11 cellular contexts compared by ENCODE assay signal in genomic region chr11:102546923-102547471, GRCh38. TPM values are rescaled to one million over a fixed set of nuclear protein-coding genes. Genes with fewer than 3 reads are reported as not detected.
DNase-seq lines count a peak whose midpoint lies in the region; ATAC-seq, FAIRE-seq and TF ChIP-seq lines count a peak whose summit lies in the region.
"Had no signal": no experiment of that assay in that cellular context is flagged by ENCODE, and none has a peak within 500 bp of the region (broad histone marks: within the 10 kb centered on the region; RNA-seq: fewer than 3 reads in every experiment).

No MANE protein-coding gene starts in this region.

- no peak overlapping the region for H3K9ac ChIP-seq in MM.1S (ENCODE audit: low read length)

- H3K9me3 ChIP-seq in mucosa of descending colon (no peaks in the 10 kb centered on the region), MM.1S (replicated peaks; ENCODE audit: insufficient read depth, low read length) (no peaks in the 10 kb centered on the region), tibial nerve (no peaks in the 10 kb centered on the region)

- DNase-seq in HTR-8/SVneo (ENCODE audit: insufficient read length, low spot score) (no peak), mucosa of descending colon (no peak), NCI-H82 (lab: John Stamatoyannopoulos, UW) (no peak), MM.1S (no peak), tibial nerve (ENCODE audit: low spot score in 2 of 2) (no peak)
- DNase-seq in activated CD8-positive, alpha-beta memory T cell treated with anti-CD3 and anti-CD28 coated beads, Interleukin-2, amount 50 U/mL, for 4 hours: no peak
- DNase-seq: aorta, T-helper 1 cell had no signal

- intact Hi-C loops in mucosa of descending colon (cut with DNase I, micrococcal nuclease): no loop called here

- H3K4me1 ChIP-seq in mucosa of descending colon (ENCODE audit: low read depth): no peaks in the 10 kb centered on the region
- H3K4me1 ChIP-seq in MM.1S (ENCODE audit: low read length): no peaks in the 10 kb centered on the region
- peaks cover 0 to 4% (median 0%) of the 10 kb centered on the region in 4 donors for H3K4me1 ChIP-seq in tibial nerve

- TF ChIP-seq CTCF in mucosa of descending colon (IDR thresholded peaks at IDR 0.05) (no peak), MM.1S (IDR thresholded peaks at IDR 0.05; ENCODE audit: low read length) (no peak), tibial nerve (IDR thresholded peaks at IDR 0.05) (no peak)

- H3K27ac ChIP-seq in MM.1S (ENCODE audit: low read length) (no peak overlapping the region), tibial nerve (no peak overlapping the region)

- no peaks in the 10 kb centered on the region for H4K20me1 ChIP-seq in MM.1S (ENCODE audit: insufficient read depth, low read length)

- WGBS in tibial nerve, 2 donors: 76 to 78% methylated on average over 3 of the region's 3 CpGs

- no peak overlapping the region for H2AFZ ChIP-seq in MM.1S (ENCODE audit: low read length)

- TF ChIP-seq EP300 in tibial nerve (IDR thresholded peaks at IDR 0.05): no peak

- no peak overlapping the region for H3K4me3 ChIP-seq in mucosa of descending colon
- H3K4me3 ChIP-seq in MM.1S (ENCODE audit: low read length): no peak overlapping the region
- H3K4me3 ChIP-seq in tibial nerve: no peak overlapping the region

- H3F3A ChIP-seq in MM.1S (ENCODE audit: insufficient read depth, low read length): no peaks in the 10 kb centered on the region

- FAIRE-seq in HTR-8/SVneo (lab: Jason Lieb, UNC): peak; percentile 23
- FAIRE-seq: H54 had no signal

- no peak overlapping the region for H3K4me2 ChIP-seq in MM.1S (ENCODE audit: low read depth, low read length)

- ATAC-seq in GM18907 (IDR thresholded peaks at IDR 0.05; ENCODE audit: unreplicated experiment) (peak; percentile 93), HG02610 (IDR thresholded peaks at IDR 0.05; ENCODE audit: unreplicated experiment) (peak; percentile 72), mucosa of descending colon (peak; percentile 51)

- H3K27me3 ChIP-seq in MM.1S (replicated peaks; ENCODE audit: insufficient read depth, low read length): no peaks in the 10 kb centered on the region; the same call in 1 of the 2 replicates
- no peaks in the 10 kb centered on the region for H3K27me3 ChIP-seq in tibial nerve

- no peak for TF ChIP-seq POLR2A in tibial nerve (IDR thresholded peaks at IDR 0.05)

- H3K36me3 ChIP-seq in mucosa of descending colon (ENCODE audit: low read depth) (no peaks in the 10 kb centered on the region), MM.1S (replicated peaks; ENCODE audit: insufficient read depth, low read length) (no peaks in the 10 kb centered on the region), tibial nerve (no peaks in the 10 kb centered on the region)

- H3K9me2 ChIP-seq in MM.1S (replicated peaks; ENCODE audit: insufficient read depth, low read length): no peaks in the 10 kb centered on the region

- no peaks in the 10 kb centered on the region for H3K79me2 ChIP-seq in MM.1S (ENCODE audit: low read length)

RNA-seq across cellular contexts. Expression of gene MMP7, which starts 16.4 kb away (rescaled TPM):
- total RNA-seq in mucosa of descending colon: not detected
- total RNA-seq in tibial nerve: not detected
